In genomic region chr6:147448212-147448611, GRCh38 we compare ENCODE assay signal across 1 cellular context.
TF ChIP-seq lines count a peak whose summit lies in the region.

No MANE protein-coding gene starts in this region.

TF ChIP-seq in K562, 482 proteins besides CTCF, POLR2A, EP300 and RAD21 (continued from another document):
- TF ChIP-seq ZNF592 (IDR thresholded peaks at IDR 0.05): 0 out of 2 replicates have a peak, but pooled peaks have one; percentile 26
- TF ChIP-seq SP1 (CRISPR knock-in tag; IDR thresholded peaks at IDR 0.05): no peak
- TF ChIP-seq NEUROD1 (IDR thresholded peaks at IDR 0.05; ENCODE audit: borderline replicate concordance, low read depth, low read length, partially characterized antibody): peak; percentile 9
- no peak for TF ChIP-seq ZC3H11A (IDR thresholded peaks at IDR 0.05; ENCODE audit: low read depth, low read length)
- TF ChIP-seq, protein P1, sequence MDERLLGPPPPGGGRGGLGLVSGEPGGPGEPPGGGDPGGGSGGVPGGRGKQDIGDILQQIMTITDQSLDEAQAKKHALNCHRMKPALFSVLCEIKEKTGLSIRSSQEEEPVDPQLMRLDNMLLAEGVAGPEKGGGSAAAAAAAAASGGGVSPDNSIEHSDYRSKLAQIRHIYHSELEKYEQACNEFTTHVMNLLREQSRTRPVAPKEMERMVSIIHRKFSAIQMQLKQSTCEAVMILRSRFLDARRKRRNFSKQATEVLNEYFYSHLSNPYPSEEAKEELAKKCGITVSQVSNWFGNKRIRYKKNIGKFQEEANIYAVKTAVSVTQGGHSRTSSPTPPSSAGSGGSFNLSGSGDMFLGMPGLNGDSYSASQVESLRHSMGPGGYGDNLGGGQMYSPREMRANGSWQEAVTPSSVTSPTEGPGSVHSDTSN (CRISPR knock-in tag; IDR thresholded peaks at IDR 0.05; ENCODE audit: low read depth): no peak
- TF ChIP-seq, protein P1 (tag; conservative IDR thresholded peaks at IDR 0.05; ENCODE audit: low read depth): 0 out of 2 replicates have a peak, but pooled peaks have one; percentile 49
- TF ChIP-seq, protein P2, sequence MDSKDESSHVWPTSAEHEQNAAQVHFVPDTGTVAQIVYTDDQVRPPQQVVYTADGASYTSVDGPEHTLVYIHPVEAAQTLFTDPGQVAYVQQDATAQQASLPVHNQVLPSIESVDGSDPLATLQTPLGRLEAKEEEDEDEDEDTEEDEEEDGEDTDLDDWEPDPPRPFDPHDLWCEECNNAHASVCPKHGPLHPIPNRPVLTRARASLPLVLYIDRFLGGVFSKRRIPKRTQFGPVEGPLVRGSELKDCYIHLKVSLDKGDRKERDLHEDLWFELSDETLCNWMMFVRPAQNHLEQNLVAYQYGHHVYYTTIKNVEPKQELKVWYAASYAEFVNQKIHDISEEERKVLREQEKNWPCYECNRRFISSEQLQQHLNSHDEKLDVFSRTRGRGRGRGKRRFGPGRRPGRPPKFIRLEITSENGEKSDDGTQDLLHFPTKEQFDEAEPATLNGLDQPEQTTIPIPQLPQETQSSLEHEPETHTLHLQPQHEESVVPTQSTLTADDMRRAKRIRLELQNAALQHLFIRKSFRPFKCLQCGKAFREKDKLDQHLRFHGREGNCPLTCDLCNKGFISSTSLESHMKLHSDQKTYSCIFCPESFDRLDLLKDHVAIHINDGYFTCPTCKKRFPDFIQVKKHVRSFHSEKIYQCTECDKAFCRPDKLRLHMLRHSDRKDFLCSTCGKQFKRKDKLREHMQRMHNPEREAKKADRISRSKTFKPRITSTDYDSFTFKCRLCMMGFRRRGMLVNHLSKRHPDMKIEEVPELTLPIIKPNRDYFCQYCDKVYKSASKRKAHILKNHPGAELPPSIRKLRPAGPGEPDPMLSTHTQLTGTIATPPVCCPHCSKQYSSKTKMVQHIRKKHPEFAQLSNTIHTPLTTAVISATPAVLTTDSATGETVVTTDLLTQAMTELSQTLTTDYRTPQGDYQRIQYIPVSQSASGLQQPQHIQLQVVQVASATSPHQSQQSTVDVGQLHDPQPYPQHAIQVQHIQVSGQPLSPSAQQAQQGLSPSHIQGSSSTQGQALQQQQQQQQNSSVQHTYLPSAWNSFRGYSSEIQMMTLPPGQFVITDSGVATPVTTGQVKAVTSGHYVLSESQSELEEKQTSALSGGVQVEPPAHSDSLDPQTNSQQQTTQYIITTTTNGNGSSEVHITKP (IDR thresholded peaks at IDR 0.05; ENCODE audit: partially characterized antibody): peak; percentile 93
- no peak for TF ChIP-seq FOXA3 (CRISPR knock-in tag; conservative IDR thresholded peaks at IDR 0.05 in 1 of 2, IDR thresholded peaks at IDR 0.05 in 1 of 2)
- peak; percentile 38; the same call in 1 of the 2 replicates for TF ChIP-seq ATF7 (IDR thresholded peaks at IDR 0.05)
- no peak for TF ChIP-seq FOS (IDR thresholded peaks at IDR 0.05; ENCODE audit: extremely low read depth, insufficient read length)
- TF ChIP-seq TFAP4 (CRISPR knock-in tag; IDR thresholded peaks at IDR 0.05; ENCODE audit: borderline replicate concordance): peak; percentile 47; the same call in 1 of the 2 replicates
- no peak for TF ChIP-seq CBFB (CRISPR knock-in tag; IDR thresholded peaks at IDR 0.05)
- no peak for TF ChIP-seq ZNF584 (CRISPR knock-in tag; IDR thresholded peaks at IDR 0.05; ENCODE audit: low read depth)
- no peak for TF ChIP-seq MAFF (IDR thresholded peaks at IDR 0.05; ENCODE audit: low read length)
- TF ChIP-seq CXXC5 (CRISPR knock-in tag; IDR thresholded peaks at IDR 0.05): peak; percentile 40
- TF ChIP-seq, protein P3, sequence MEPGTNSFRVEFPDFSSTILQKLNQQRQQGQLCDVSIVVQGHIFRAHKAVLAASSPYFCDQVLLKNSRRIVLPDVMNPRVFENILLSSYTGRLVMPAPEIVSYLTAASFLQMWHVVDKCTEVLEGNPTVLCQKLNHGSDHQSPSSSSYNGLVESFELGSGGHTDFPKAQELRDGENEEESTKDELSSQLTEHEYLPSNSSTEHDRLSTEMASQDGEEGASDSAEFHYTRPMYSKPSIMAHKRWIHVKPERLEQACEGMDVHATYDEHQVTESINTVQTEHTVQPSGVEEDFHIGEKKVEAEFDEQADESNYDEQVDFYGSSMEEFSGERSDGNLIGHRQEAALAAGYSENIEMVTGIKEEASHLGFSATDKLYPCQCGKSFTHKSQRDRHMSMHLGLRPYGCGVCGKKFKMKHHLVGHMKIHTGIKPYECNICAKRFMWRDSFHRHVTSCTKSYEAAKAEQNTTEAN (CRISPR knock-in tag; IDR thresholded peaks at IDR 0.05): no peak
- peak; percentile 82 for TF ChIP-seq MYC (IDR thresholded peaks at IDR 0.05; ENCODE audit: low read depth, low read length)
- no peak for TF ChIP-seq MYC (CRISPR knock-in tag; IDR thresholded peaks at IDR 0.05; ENCODE audit: borderline replicate concordance, low read depth)
- peak; percentile 81 for TF ChIP-seq BHLHE40 (IDR thresholded peaks at IDR 0.05; ENCODE audit: low read length)
- no peak for TF ChIP-seq ZNF282 (CRISPR knock-in tag; IDR thresholded peaks at IDR 0.05)
- no peak for TF ChIP-seq GABPA (tag; conservative IDR thresholded peaks at IDR 0.05; ENCODE audit: low read depth)
- TF ChIP-seq HCFC1 (IDR thresholded peaks at IDR 0.05; ENCODE audit: low read depth, low read length): no peak
- TF ChIP-seq ELK3 (CRISPR knock-in tag; IDR thresholded peaks at IDR 0.05): no peak
- TF ChIP-seq, protein P4, sequence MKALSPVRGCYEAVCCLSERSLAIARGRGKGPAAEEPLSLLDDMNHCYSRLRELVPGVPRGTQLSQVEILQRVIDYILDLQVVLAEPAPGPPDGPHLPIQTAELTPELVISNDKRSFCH (CRISPR knock-in tag; IDR thresholded peaks at IDR 0.05): no peak
- TF ChIP-seq, protein P4 (tag; IDR thresholded peaks at IDR 0.05): no peak
- TF ChIP-seq HNRNPUL1 (IDR thresholded peaks at IDR 0.05; ENCODE audit: low read length): no peak
- TF ChIP-seq SIN3A (IDR thresholded peaks at IDR 0.05; ENCODE audit: borderline replicate concordance in 2 of 2, control insufficient read depth in 1 of 2, low read depth in 2 of 2, low read length in 2 of 2): peak in 1 of 2 experiments; percentile 44; a peak in 1 of 4 replicates
